Comparison of ENCODE assay signal across 18 cellular contexts in the genomic region with DNA sequence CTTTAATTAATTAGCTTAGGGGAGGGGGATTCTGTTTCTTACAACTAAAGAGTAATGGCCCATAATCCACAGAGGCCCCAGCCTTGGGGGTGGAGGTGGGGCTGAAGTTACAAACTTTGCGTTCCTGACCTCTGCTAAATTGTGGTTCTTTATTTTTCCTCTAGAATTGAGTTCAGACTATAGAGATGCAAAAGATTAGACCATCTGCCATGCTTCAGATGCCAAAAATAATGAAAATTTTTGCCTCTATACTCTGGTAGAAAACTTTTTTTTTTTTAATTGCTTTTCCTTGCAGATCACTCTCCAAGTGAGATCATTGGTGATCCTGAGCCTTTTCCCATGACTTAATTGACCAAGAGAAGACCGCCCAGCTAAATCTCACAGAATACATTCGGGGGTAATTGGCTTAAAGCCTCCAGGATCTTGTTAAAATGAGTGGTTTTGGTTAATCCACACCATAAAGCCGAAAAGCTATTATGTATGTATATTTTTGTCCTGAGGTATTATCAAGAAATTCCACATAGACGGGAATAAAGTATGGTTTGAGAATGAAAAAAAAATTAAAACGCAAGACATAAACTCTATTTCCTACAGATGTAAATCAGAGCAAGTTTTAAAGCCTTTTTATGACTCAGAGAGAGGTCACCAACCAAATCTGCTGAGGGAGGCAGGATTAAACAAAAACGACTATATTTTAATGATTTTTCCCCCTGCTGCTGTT.
DNase-seq lines count a peak whose midpoint lies in the region; ATAC-seq and TF ChIP-seq lines count a peak whose summit lies in the region.
"Had no signal": no experiment of that assay in that cellular context is flagged by ENCODE, and none has a peak within 500 bp of the region (broad histone marks: within the 10 kb centered on the region; RNA-seq: fewer than 3 reads in every experiment).

No MANE protein-coding gene starts in this region.

- H3F3A ChIP-seq in smooth muscle cell (ENCODE audit: low read depth), result peaks cover 8% of the 10 kb centered on the region

- no peak overlapping the region for H4K91ac ChIP-seq in neuronal stem cell (ENCODE audit: low read depth, low read length, poor library complexity)

- H3K27me3 ChIP-seq in smooth muscle cell (ENCODE audit: low read depth) (no peaks in the 10 kb centered on the region), neuronal stem cell (ENCODE audit: control insufficient read depth in 3 of 3, insufficient read depth in 3 of 3, low read depth in 1 of 3, low read length in 3 of 3) (no peaks in the 10 kb centered on the region)
- H3K27me3 ChIP-seq: body of pancreas, gastrocnemius medialis, testis had no signal

- H3K36me3 ChIP-seq in smooth muscle cell (ENCODE audit: low read depth) (no peaks in the 10 kb centered on the region), neuronal stem cell (replicated peaks in 1 of 2; ENCODE audit: control insufficient read depth in 2 of 2, insufficient read depth in 2 of 2, low read length in 2 of 2) (no peaks in the 10 kb centered on the region)
- H3K36me3 ChIP-seq: gastrocnemius medialis had no signal

- no peak overlapping the region for H2AFZ ChIP-seq in smooth muscle cell (ENCODE audit: low read depth)
- no peak overlapping the region for H2AFZ ChIP-seq in neuronal stem cell (ENCODE audit: low read length)

- H3K9me3 ChIP-seq in smooth muscle cell (replicated peaks; ENCODE audit: low read depth) (no peaks in the 10 kb centered on the region), neuronal stem cell (replicated peaks in 1 of 2; ENCODE audit: control insufficient read depth in 2 of 2, insufficient read depth in 1 of 2, low read depth in 1 of 2, low read length in 2 of 2) (peaks cover 2% of the 10 kb centered on the region in 2 donors)
- H3K9me3 ChIP-seq: body of pancreas, gastrocnemius medialis, testis had no signal

- H3K79me1 ChIP-seq in neuronal stem cell (ENCODE audit: low read depth, low read length), result no peaks in the 10 kb centered on the region

- H3K18ac ChIP-seq in neuronal stem cell (ENCODE audit: low read length), result no peak overlapping the region

- TF ChIP-seq CTCF in fibroblast of mammary gland (conservative IDR thresholded peaks at IDR 0.05; ENCODE audit: control insufficient read depth, insufficient read depth, low read depth, low read length), result no peak
- TF ChIP-seq CTCF in smooth muscle cell (IDR thresholded peaks at IDR 0.05; ENCODE audit: borderline replicate concordance, insufficient read depth, poor library complexity, severe bottlenecking), result no peak

- ATAC-seq in SK-N-SH treated with all-trans-retinoic acid at 6 μM for 48 hours (peak; percentile 72), GM18868 (IDR thresholded peaks at IDR 0.05; ENCODE audit: unreplicated experiment) (no peak), HG03175 (IDR thresholded peaks at IDR 0.05; ENCODE audit: unreplicated experiment) (no peak)
- ATAC-seq: gastrocnemius medialis, right cardiac atrium had no signal

- H3K79me2 ChIP-seq in smooth muscle cell (ENCODE audit: low read depth), result peaks cover 78% of the 10 kb centered on the region

- H3K9ac ChIP-seq in smooth muscle cell (ENCODE audit: low read depth) (peak overlapping the region; percentile 32), neuronal stem cell (ENCODE audit: low read depth, low read length, poor library complexity) (no peak overlapping the region)

- H3K23ac ChIP-seq in neuronal stem cell (ENCODE audit: low read depth, low read length, poor library complexity), result no peak overlapping the region

- H2BK120ac ChIP-seq in neuronal stem cell (ENCODE audit: low read depth, low read length), result no peak overlapping the region

- H3K4ac ChIP-seq in neuronal stem cell (ENCODE audit: low read length), result no peak overlapping the region

- H2AK5ac ChIP-seq in neuronal stem cell (ENCODE audit: low read depth, low read length), result no peak overlapping the region

- DNase-seq in GM03348 (ENCODE audit: low spot score), result peak; percentile 49
- DNase-seq in fibroblast of mammary gland (ENCODE audit: low read depth), result peak; percentile 56
- DNase-seq in smooth muscle cell (lab: John Stamatoyannopoulos, UW; ENCODE audit: unreplicated experiment), result no peak
- DNase-seq in NCI-H748 (lab: John Stamatoyannopoulos, UW; ENCODE audit: unreplicated experiment), result no peak
- no peak for DNase-seq in neuronal stem cell (ENCODE audit: low spot score)
- DNase-seq: body of pancreas; effector CD4-positive, alpha-beta T cell; gastrocnemius medialis; Karpas-422; mammary epithelial cell; NCI-H1694; NCI-H526 treated with DMSO at 0.1 percent for 48 hours; right cardiac atrium; testis had no signal

- no peak overlapping the region for H4K8ac ChIP-seq in neuronal stem cell (ENCODE audit: low read depth, low read length)

- H2BK12ac ChIP-seq in neuronal stem cell (ENCODE audit: low read length), result no peak overlapping the region

- no peak overlapping the region for H3K4me3 ChIP-seq in fibroblast of mammary gland (ENCODE audit: control insufficient read depth, low read depth, low read length)
- no peak overlapping the region for H3K4me3 ChIP-seq in smooth muscle cell
- H3K4me3 ChIP-seq in neuronal stem cell (ENCODE audit: low read length in 2 of 2), result no peak overlapping the region
- H3K4me3 ChIP-seq: body of pancreas, gastrocnemius medialis, testis had no signal

- no peak overlapping the region for H2BK5ac ChIP-seq in neuronal stem cell (ENCODE audit: low read length)

- H3K14ac ChIP-seq in neuronal stem cell (ENCODE audit: low read length), result no peak overlapping the region

- WGBS in smooth muscle cell (ENCODE audit: low lambda C conversion rate), result 27% methylated on average over 7 of the region's 7 CpGs
- WGBS in neuronal stem cell (ENCODE audit: extremely low coverage in 2 of 2, insufficient read length in 2 of 2, insufficient replicate concordance in 1 of 2), 2 donors, result no CpG with 5 or more reads among the region's 7 CpGs

- H3K4me1 ChIP-seq in smooth muscle cell (ENCODE audit: low read depth) (peaks cover 11% of the 10 kb centered on the region), neuronal stem cell (ENCODE audit: control insufficient read depth in 2 of 2, insufficient read depth in 1 of 2, low read depth in 1 of 2, low read length in 2 of 2) (peaks cover 0 to 3% of the 10 kb centered on the region in 2 donors)
- H3K4me1 ChIP-seq: testis had no signal

- H3K27ac ChIP-seq in smooth muscle cell (ENCODE audit: low read depth) (peak overlapping the region; percentile 73), neuronal stem cell (replicated peaks; ENCODE audit: low read length) (no peak overlapping the region)
- H3K27ac ChIP-seq: HL-60, testis had no signal

- H2BK15ac ChIP-seq in neuronal stem cell (ENCODE audit: low read length), result no peak overlapping the region

- H4K20me1 ChIP-seq in smooth muscle cell (ENCODE audit: low read depth), result peaks cover 40% of the 10 kb centered on the region

- H3K4me2 ChIP-seq in smooth muscle cell (peak overlapping the region; percentile 69), neuronal stem cell (ENCODE audit: insufficient read depth, low read length, poor library complexity, severe bottlenecking) (no peak overlapping the region)

TF ChIP-seq in SK-N-SH treated with all-trans-retinoic acid at 6 μM for 48 hours, 23 proteins besides CTCF, POLR2A, EP300 and RAD21 (continues in another document):
- TF ChIP-seq ARNTL (CRISPR knock-in tag; IDR thresholded peaks at IDR 0.05; ENCODE audit: borderline replicate concordance, low read depth) (no peak), ZFP30 (CRISPR knock-in tag; IDR thresholded peaks at IDR 0.05) (no peak), GLIS3 (CRISPR knock-in tag; IDR thresholded peaks at IDR 0.05) (no peak), SNAI2 (CRISPR knock-in tag; IDR thresholded peaks at IDR 0.05) (no peak), TOX (CRISPR knock-in tag; IDR thresholded peaks at IDR 0.05; ENCODE audit: borderline replicate concordance) (no peak), ZC3H10 (CRISPR knock-in tag; IDR thresholded peaks at IDR 0.05) (no peak), ZNF8 (CRISPR knock-in tag; IDR thresholded peaks at IDR 0.05) (no peak), PPARA (CRISPR knock-in tag; IDR thresholded peaks at IDR 0.05; ENCODE audit: borderline replicate concordance) (no peak), ZFP3 (CRISPR knock-in tag; IDR thresholded peaks at IDR 0.05) (no peak), BACH2 (CRISPR knock-in tag; IDR thresholded peaks at IDR 0.05; ENCODE audit: borderline replicate concordance) (no peak), CSDC2 (CRISPR knock-in tag; IDR thresholded peaks at IDR 0.05) (no peak), ZNF70 (CRISPR knock-in tag; IDR thresholded peaks at IDR 0.05) (no peak)
- TF ChIP-seq, protein P1, sequence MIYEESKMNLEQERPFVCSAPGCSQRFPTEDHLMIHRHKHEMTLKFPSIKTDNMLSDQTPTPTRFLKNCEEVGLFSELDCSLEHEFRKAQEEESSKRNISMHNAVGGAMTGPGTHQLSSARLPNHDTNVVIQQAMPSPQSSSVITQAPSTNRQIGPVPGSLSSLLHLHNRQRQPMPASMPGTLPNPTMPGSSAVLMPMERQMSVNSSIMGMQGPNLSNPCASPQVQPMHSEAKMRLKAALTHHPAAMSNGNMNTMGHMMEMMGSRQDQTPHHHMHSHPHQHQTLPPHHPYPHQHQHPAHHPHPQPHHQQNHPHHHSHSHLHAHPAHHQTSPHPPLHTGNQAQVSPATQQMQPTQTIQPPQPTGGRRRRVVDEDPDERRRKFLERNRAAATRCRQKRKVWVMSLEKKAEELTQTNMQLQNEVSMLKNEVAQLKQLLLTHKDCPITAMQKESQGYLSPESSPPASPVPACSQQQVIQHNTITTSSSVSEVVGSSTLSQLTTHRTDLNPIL (CRISPR knock-in tag; IDR thresholded peaks at IDR 0.05; ENCODE audit: low read depth), result no peak
- TF ChIP-seq, protein P2, sequence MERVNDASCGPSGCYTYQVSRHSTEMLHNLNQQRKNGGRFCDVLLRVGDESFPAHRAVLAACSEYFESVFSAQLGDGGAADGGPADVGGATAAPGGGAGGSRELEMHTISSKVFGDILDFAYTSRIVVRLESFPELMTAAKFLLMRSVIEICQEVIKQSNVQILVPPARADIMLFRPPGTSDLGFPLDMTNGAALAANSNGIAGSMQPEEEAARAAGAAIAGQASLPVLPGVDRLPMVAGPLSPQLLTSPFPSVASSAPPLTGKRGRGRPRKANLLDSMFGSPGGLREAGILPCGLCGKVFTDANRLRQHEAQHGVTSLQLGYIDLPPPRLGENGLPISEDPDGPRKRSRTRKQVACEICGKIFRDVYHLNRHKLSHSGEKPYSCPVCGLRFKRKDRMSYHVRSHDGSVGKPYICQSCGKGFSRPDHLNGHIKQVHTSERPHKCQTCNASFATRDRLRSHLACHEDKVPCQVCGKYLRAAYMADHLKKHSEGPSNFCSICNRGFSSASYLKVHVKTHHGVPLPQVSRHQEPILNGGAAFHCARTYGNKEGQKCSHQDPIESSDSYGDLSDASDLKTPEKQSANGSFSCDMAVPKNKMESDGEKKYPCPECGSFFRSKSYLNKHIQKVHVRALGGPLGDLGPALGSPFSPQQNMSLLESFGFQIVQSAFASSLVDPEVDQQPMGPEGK (CRISPR knock-in tag; IDR thresholded peaks at IDR 0.05; ENCODE audit: borderline replicate concordance), result no peak

Comparison
In these comparisons a context has a peak if more than half of its experiments do, and no peak if none do; other contexts are left out.
1. DNase-seq: peak in GM03348 (single experiment) and fibroblast of mammary gland (single experiment); none in smooth muscle cell (single experiment), NCI-H748 (single experiment) and neuronal stem cell (single experiment).